In the genomic region with DNA sequence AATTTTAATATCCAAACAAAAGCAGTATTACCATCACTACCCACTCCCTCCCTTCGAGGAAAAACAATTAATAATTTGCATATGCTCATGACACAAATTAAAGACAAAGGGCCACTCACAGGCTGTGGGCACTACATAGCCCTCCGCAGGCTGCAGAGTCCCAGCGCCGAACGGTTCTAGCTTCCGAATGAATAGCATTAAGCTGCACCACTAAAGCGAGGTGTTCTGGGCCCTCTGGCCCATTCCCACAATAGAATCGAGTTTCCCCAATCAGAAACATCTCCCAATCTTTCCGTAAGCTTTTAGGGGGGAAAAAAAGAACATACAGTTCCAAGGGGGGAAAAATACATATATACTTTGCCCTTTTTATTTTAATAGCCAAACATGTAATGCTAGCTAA, we compare ENCODE assay signal across 1 cellular context.
TF ChIP-seq lines count a peak whose summit lies in the region.

No MANE protein-coding gene starts in this region.

TF ChIP-seq in H1, 55 proteins besides CTCF, POLR2A, EP300 and RAD21:
- no peak for TF ChIP-seq RBBP5 (IDR thresholded peaks at IDR 0.05; ENCODE audit: borderline replicate concordance, low read depth, low read length)
- 0 out of 2 replicates have a peak, but pooled peaks have one; percentile 25 for TF ChIP-seq SP1 (IDR thresholded peaks at IDR 0.05; ENCODE audit: low read depth, low read length)
- TF ChIP-seq, protein P1, sequence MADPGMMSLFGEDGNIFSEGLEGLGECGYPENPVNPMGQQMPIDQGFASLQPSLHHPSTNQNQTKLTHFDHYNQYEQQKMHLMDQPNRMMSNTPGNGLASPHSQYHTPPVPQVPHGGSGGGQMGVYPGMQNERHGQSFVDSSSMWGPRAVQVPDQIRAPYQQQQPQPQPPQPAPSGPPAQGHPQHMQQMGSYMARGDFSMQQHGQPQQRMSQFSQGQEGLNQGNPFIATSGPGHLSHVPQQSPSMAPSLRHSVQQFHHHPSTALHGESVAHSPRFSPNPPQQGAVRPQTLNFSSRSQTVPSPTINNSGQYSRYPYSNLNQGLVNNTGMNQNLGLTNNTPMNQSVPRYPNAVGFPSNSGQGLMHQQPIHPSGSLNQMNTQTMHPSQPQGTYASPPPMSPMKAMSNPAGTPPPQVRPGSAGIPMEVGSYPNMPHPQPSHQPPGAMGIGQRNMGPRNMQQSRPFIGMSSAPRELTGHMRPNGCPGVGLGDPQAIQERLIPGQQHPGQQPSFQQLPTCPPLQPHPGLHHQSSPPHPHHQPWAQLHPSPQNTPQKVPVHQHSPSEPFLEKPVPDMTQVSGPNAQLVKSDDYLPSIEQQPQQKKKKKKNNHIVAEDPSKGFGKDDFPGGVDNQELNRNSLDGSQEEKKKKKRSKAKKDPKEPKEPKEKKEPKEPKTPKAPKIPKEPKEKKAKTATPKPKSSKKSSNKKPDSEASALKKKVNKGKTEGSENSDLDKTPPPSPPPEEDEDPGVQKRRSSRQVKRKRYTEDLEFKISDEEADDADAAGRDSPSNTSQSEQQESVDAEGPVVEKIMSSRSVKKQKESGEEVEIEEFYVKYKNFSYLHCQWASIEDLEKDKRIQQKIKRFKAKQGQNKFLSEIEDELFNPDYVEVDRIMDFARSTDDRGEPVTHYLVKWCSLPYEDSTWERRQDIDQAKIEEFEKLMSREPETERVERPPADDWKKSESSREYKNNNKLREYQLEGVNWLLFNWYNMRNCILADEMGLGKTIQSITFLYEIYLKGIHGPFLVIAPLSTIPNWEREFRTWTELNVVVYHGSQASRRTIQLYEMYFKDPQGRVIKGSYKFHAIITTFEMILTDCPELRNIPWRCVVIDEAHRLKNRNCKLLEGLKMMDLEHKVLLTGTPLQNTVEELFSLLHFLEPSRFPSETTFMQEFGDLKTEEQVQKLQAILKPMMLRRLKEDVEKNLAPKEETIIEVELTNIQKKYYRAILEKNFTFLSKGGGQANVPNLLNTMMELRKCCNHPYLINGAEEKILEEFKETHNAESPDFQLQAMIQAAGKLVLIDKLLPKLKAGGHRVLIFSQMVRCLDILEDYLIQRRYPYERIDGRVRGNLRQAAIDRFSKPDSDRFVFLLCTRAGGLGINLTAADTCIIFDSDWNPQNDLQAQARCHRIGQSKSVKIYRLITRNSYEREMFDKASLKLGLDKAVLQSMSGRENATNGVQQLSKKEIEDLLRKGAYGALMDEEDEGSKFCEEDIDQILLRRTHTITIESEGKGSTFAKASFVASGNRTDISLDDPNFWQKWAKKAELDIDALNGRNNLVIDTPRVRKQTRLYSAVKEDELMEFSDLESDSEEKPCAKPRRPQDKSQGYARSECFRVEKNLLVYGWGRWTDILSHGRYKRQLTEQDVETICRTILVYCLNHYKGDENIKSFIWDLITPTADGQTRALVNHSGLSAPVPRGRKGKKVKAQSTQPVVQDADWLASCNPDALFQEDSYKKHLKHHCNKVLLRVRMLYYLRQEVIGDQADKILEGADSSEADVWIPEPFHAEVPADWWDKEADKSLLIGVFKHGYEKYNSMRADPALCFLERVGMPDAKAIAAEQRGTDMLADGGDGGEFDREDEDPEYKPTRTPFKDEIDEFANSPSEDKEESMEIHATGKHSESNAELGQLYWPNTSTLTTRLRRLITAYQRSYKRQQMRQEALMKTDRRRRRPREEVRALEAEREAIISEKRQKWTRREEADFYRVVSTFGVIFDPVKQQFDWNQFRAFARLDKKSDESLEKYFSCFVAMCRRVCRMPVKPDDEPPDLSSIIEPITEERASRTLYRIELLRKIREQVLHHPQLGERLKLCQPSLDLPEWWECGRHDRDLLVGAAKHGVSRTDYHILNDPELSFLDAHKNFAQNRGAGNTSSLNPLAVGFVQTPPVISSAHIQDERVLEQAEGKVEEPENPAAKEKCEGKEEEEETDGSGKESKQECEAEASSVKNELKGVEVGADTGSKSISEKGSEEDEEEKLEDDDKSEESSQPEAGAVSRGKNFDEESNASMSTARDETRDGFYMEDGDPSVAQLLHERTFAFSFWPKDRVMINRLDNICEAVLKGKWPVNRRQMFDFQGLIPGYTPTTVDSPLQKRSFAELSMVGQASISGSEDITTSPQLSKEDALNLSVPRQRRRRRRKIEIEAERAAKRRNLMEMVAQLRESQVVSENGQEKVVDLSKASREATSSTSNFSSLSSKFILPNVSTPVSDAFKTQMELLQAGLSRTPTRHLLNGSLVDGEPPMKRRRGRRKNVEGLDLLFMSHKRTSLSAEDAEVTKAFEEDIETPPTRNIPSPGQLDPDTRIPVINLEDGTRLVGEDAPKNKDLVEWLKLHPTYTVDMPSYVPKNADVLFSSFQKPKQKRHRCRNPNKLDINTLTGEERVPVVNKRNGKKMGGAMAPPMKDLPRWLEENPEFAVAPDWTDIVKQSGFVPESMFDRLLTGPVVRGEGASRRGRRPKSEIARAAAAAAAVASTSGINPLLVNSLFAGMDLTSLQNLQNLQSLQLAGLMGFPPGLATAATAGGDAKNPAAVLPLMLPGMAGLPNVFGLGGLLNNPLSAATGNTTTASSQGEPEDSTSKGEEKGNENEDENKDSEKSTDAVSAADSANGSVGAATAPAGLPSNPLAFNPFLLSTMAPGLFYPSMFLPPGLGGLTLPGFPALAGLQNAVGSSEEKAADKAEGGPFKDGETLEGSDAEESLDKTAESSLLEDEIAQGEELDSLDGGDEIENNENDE (IDR thresholded peaks at IDR 0.05; ENCODE audit: insufficient replicate concordance, low read length), result no peak
- peak; percentile 72 for TF ChIP-seq RNF2 (IDR thresholded peaks at IDR 0.05; ENCODE audit: borderline replicate concordance, low read depth, low read length, missing control alignments, poor library complexity, severe bottlenecking)
- peak; percentile 21; the same call in 1 of the 2 replicates for TF ChIP-seq SUZ12 (IDR thresholded peaks at IDR 0.05; ENCODE audit: low read length)
